9 cellular contexts compared by ENCODE assay signal in the genomic region with DNA sequence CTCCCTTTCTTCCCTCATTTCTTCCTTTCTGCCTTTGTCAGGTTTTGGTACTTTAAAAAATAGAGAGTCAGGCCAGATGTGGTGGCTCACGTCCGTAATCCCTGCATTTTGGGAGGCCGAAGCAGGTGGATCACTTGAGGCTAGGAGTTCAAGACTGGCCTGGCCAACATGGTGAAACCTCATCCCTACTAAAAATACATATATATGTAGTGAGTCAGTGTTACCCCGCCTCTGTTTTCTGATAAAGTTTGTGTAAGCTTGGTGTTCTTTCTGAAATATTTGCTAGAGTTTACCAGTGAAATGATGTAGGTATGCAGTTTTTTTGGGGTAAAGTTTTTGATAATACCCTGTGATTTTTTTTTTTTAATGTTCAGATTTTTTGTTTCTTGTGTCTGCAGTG. TPM values are rescaled to one million over a fixed set of nuclear protein-coding genes. Genes with fewer than 3 reads are reported as not detected.
DNase-seq lines count a peak whose midpoint lies in the region; ATAC-seq and TF ChIP-seq lines count a peak whose summit lies in the region.
"Had no signal": no experiment of that assay in that cellular context is flagged by ENCODE, and none has a peak within 500 bp of the region (broad histone marks: within the 10 kb centered on the region; RNA-seq: fewer than 3 reads in every experiment).

No MANE protein-coding gene starts in this region.

- H3K9me3 ChIP-seq in endodermal cell (ENCODE audit: control insufficient read depth, low read length), result peaks cover 29% of the 10 kb centered on the region
- H3K9me3 ChIP-seq: pancreas had no signal

- H3K27ac Mint-ChIP-seq in Calu3 (ENCODE audit: unreplicated experiment), result peak overlapping the region; percentile 96
- H3K27ac Mint-ChIP-seq in endodermal cell, result no peak overlapping the region

- no peaks in the 10 kb centered on the region for H3K36me3 ChIP-seq in endodermal cell (ENCODE audit: control insufficient read depth, insufficient read depth, low read length)
- H3K36me3 ChIP-seq: pancreas had no signal

- peak overlapping the region; percentile 55 for H3K4me3 Mint-ChIP-seq in Calu3 (ENCODE audit: low read depth, unreplicated experiment)
- no peak overlapping the region for H3K4me3 Mint-ChIP-seq in endodermal cell

- CTCF ChIA-PET in Calu3 (lab: Charles Lee), result interaction anchor here (1.6 kb wide), 1 partner anchor 9 kb away, joined by 5 read pairs; no protein-coding TSS in a partner anchor

- peak overlapping the region; percentile 67 for H3K4me3 ChIP-seq in endodermal cell (ENCODE audit: low read length)
- H3K4me3 ChIP-seq: pancreas had no signal

- H3K27me3 Mint-ChIP-seq in Calu3 (ENCODE audit: unreplicated experiment) (no peaks in the 10 kb centered on the region), endodermal cell (ENCODE audit: insufficient read depth) (peaks cover 2% of the 10 kb centered on the region)

- 97 to 100% methylated on average over 2 to 4 of the region's 4 CpGs for WGBS in endodermal cell (ENCODE audit: insufficient coverage in 1 of 2, insufficient read length in 1 of 2), 2 experiments

- intact Hi-C loops in Calu3 (cut with micrococcal nuclease; ENCODE audit: unreplicated experiment), result no loop called here

- no peaks in the 10 kb centered on the region for H3K27me3 ChIP-seq in endodermal cell (ENCODE audit: control insufficient read depth, insufficient read depth, low read length, poor library complexity, severe bottlenecking)
- H3K27me3 ChIP-seq: pancreas had no signal

- H3K36me3 Mint-ChIP-seq in Calu3 (ENCODE audit: insufficient read depth, unreplicated experiment), result peaks cover 9% of the 10 kb centered on the region
- peaks cover 17% of the 10 kb centered on the region for H3K36me3 Mint-ChIP-seq in endodermal cell (ENCODE audit: low read depth)

- DNase-seq in Calu3 (no peak), RPMI7951 (ENCODE audit: low read depth) (peak; percentile 67), endodermal cell (no peak), renal cortical epithelial cell (ENCODE audit: low read depth) (peak; percentile 57), HUDEP-2 (lab: John Stamatoyannopoulos, UW; ENCODE audit: unreplicated experiment in 76 of 76) (no peak), GOT3 (lab: John Stamatoyannopoulos, UW) (no peak)

- H3K4me1 ChIP-seq in endodermal cell (ENCODE audit: control insufficient read depth, insufficient read depth, low read length), result peaks cover 11% of the 10 kb centered on the region

- TF ChIP-seq CTCF in Calu3 (IDR thresholded peaks at IDR 0.05; ENCODE audit: unreplicated experiment) (no peak), endodermal cell (conservative IDR thresholded peaks at IDR 0.05) (no peak)

- BruUV-seq in Calu3 (replicated peaks; lab: Mats Ljungman, UMichigan), result no TSS peak

- H3K9me3 Mint-ChIP-seq in Calu3 (ENCODE audit: low read depth, unreplicated experiment) (peaks cover 2% of the 10 kb centered on the region), endodermal cell (peaks cover 32% of the 10 kb centered on the region)

- no peak overlapping the region for H3K9ac ChIP-seq in endodermal cell (ENCODE audit: extremely low read depth, low read length, poor library complexity, severe bottlenecking)

- no peak overlapping the region for H3K27ac ChIP-seq in endodermal cell (ENCODE audit: low read depth, low read length)

- peaks cover 61% of the 10 kb centered on the region for H3K4me1 Mint-ChIP-seq in Calu3 (ENCODE audit: low read depth, unreplicated experiment)
- H3K4me1 Mint-ChIP-seq in endodermal cell, result peaks cover 46% of the 10 kb centered on the region

- ATAC-seq in GM18511 (IDR thresholded peaks at IDR 0.05; ENCODE audit: unreplicated experiment) (no peak), GM21529 (IDR thresholded peaks at IDR 0.05; ENCODE audit: unreplicated experiment) (no peak)

RNA-seq across cellular contexts. Expression of a gene that starts 58.8 kb away (rescaled TPM):
- total RNA-seq in Calu3 (2022), result 26.5 and 28.4 TPM in 2 replicates
- 26.3 and 28.0 TPM in 2 replicates for total RNA-seq in RPMI7951 (2014; rRNA removed; shearing (Covaris generic))
- 10 to 100 TPM; 39.2 to 46.9 TPM for total RNA-seq in endodermal cell
- polyA plus RNA-seq in endodermal cell (2013, experiment 1 of 2), result 27.4 TPM
- 22.4 TPM for polyA plus RNA-seq in endodermal cell (2013, experiment 2 of 2)
- 8.0 and 20.7 TPM in 2 replicates for total RNA-seq in renal cortical epithelial cell

Comparison
In these comparisons a context has a peak if more than half of its experiments do, and no peak if none do; other contexts are left out.
1. DNase-seq: peak in RPMI7951 (single experiment) and renal cortical epithelial cell (single experiment); none in Calu3 (single experiment), endodermal cell (single experiment), HUDEP-2 (0 of 76) and GOT3 (single experiment).